Comparison of ENCODE assay signal across 18 cellular contexts in genomic region chr1:214475746-214476145, GRCh38.
DNase-seq lines count a peak whose midpoint lies in the region; ATAC-seq, FAIRE-seq and TF ChIP-seq lines count a peak whose summit lies in the region.
"Had no signal": no experiment of that assay in that cellular context is flagged by ENCODE, and none has a peak within 500 bp of the region (broad histone marks: within the 10 kb centered on the region; RNA-seq: fewer than 3 reads in every experiment).

No MANE protein-coding gene starts in this region.

- H3K14ac ChIP-seq in IMR-90 (replicated peaks; ENCODE audit: low read depth, low read length): peak overlapping the region; percentile 38; the same call in 1 of the 2 replicates

- peaks cover 53% of the 10 kb centered on the region for H4K20me1 ChIP-seq in IMR-90 (ENCODE audit: insufficient read depth, low read length)

- WGBS in IMR-90 (ENCODE audit: extremely low coverage in 2 of 2, insufficient read length in 1 of 2), 2 experiments: no CpG with 5 or more reads among the region's 3 CpGs

- H3K27me3 ChIP-seq in IMR-90 (ENCODE audit: control insufficient read depth, insufficient read depth, low read length) (no peaks in the 10 kb centered on the region), bronchial epithelial cell (ENCODE audit: control insufficient read depth, insufficient read depth, low read length) (no peaks in the 10 kb centered on the region), vagina (no peaks in the 10 kb centered on the region)
- H3K27me3 ChIP-seq: neural progenitor cell had no signal

- H3K4me3 ChIP-seq in IMR-90 (ENCODE audit: insufficient read depth, low read depth, low read length) (no peak overlapping the region), bronchial epithelial cell (ENCODE audit: low read depth, low read length) (peak overlapping the region; percentile 13), vagina (no peak overlapping the region)
- H3K4me3 ChIP-seq: neural progenitor cell had no signal

- TF ChIP-seq CTCF in IMR-90 (conservative IDR thresholded peaks at IDR 0.05; ENCODE audit: low read depth, low read length) (no peak), bronchial epithelial cell (IDR thresholded peaks at IDR 0.05; ENCODE audit: insufficient read depth, low read length, severe bottlenecking) (no peak), mesothelial cell of epicardium (IDR thresholded peaks at IDR 0.05; ENCODE audit: unreplicated experiment) (no peak), vagina (IDR thresholded peaks at IDR 0.05) (no peak)

- POLR2A ChIA-PET in IMR-90 (lab: Charles Lee; ENCODE audit: unreplicated experiment): interaction anchor here (0.5 kb wide), 1 partner anchor 126 kb away, joined by 4 read pairs; no protein-coding TSS in a partner anchor

- no peak overlapping the region for H2BK20ac ChIP-seq in IMR-90 (ENCODE audit: low read depth, low read length)

- H2BK15ac ChIP-seq in IMR-90 (ENCODE audit: low read depth, low read length): 0 out of 3 replicates have a peak overlapping the region, but pooled peaks have one; percentile 40

- H2AK9ac ChIP-seq in IMR-90 (replicated peaks; ENCODE audit: low read depth, low read length, poor library complexity): peak overlapping the region; percentile 31

- in situ Hi-C loops in IMR-90 (cut with MboI; ENCODE audit: low sequenced_read_pairs): no loop called here

- no peak for FAIRE-seq in bronchial epithelial cell (lab: Jason Lieb, UNC)

- H3K4me3 Mint-ChIP-seq in mesothelial cell of epicardium: no peak overlapping the region
- no peak overlapping the region for H3K4me3 Mint-ChIP-seq in activated naive CD8-positive, alpha-beta T cell treated with anti-CD3 and anti-CD28 coated beads for 36 hours
- H3K4me3 Mint-ChIP-seq: activated CD8-positive, alpha-beta T cell treated with anti-CD3 and anti-CD28 coated beads for 36 hours; activated naive CD8-positive, alpha-beta T cell treated with anti-CD3 and anti-CD28 coated beads, Interleukin-2, amount 10 ng/mL, durations not matched to agents 7 days and 5 days; activated T-cell treated with anti-CD3 and anti-CD28 coated beads, Interleukin-2, amount 50 U/mL, for 72 hours; IgD-negative memory B cell; neural progenitor cell had no signal

- H2AFZ ChIP-seq in IMR-90 (replicated peaks; ENCODE audit: low read length, poor library complexity): no peak overlapping the region
- H2AFZ ChIP-seq: neural progenitor cell had no signal

- H3K9me3 Mint-ChIP-seq in mesothelial cell of epicardium: no peaks in the 10 kb centered on the region
- H3K9me3 Mint-ChIP-seq in activated naive CD8-positive, alpha-beta T cell treated with anti-CD3 and anti-CD28 coated beads for 36 hours: no peaks in the 10 kb centered on the region
- H3K9me3 Mint-ChIP-seq: activated CD8-positive, alpha-beta T cell treated with anti-CD3 and anti-CD28 coated beads for 36 hours; activated naive CD8-positive, alpha-beta T cell treated with anti-CD3 and anti-CD28 coated beads, Interleukin-2, amount 10 ng/mL, durations not matched to agents 7 days and 5 days; IgD-negative memory B cell; neural progenitor cell had no signal

- H3K9me3 ChIP-seq in IMR-90 (ENCODE audit: control insufficient read depth, insufficient read depth, low read length) (no peaks in the 10 kb centered on the region), vagina (no peaks in the 10 kb centered on the region)
- H3K9me3 ChIP-seq: SK-N-SH had no signal

- peaks cover 20% of the 10 kb centered on the region for H3K9me1 ChIP-seq in IMR-90 (ENCODE audit: insufficient read depth, low read length)

- intact Hi-C loops in IMR-90 (cut with micrococcal nuclease): loop anchor here (2.0 kb wide), 1 partner anchor 75 kb away; the partner anchor contains the start of gene PTPN14
- intact Hi-C loops in vagina (cut with DNase I): no loop called here

- DNase-seq in IMR-90 (no peak), bronchial epithelial cell (ENCODE audit: low read depth) (peak; percentile 54), mesothelial cell of epicardium (ENCODE audit: low spot score in 2 of 2, unreplicated experiment in 2 of 2) (no peak), vagina (ENCODE audit: extremely low spot score in 2 of 2) (no peak), DMS 273 (lab: John Stamatoyannopoulos, UW; ENCODE audit: unreplicated experiment) (no peak)
- DNase-seq in activated naive CD8-positive, alpha-beta T cell treated with anti-CD3 and anti-CD28 coated beads for 36 hours: no peak
- DNase-seq: activated CD4-positive, CD25-positive, alpha-beta regulatory T cell; activated CD8-positive, alpha-beta T cell treated with anti-CD3 and anti-CD28 coated beads for 36 hours; activated naive CD8-positive, alpha-beta T cell treated with anti-CD3 and anti-CD28 coated beads, Interleukin-2, amount 10 ng/mL, durations not matched to agents 7 days and 5 days; activated T-cell treated with anti-CD3 and anti-CD28 coated beads, Interleukin-2, amount 50 U/mL, for 72 hours; AML-193; erythroblast; left colon; NCI-H82; SK-N-SH had no signal

- no peak overlapping the region; a peak in 1 of 4 replicates for H4K8ac ChIP-seq in IMR-90 (ENCODE audit: low read depth in 2 of 2, low read length in 2 of 2)

- CTCF ChIA-PET in IMR-90 (lab: Yijun Ruan, JAX): no interaction called here

- H2BK5ac ChIP-seq in IMR-90 (ENCODE audit: low read depth, low read length, poor library complexity, severe bottlenecking): peak overlapping the region; percentile 24

- H4K91ac ChIP-seq in IMR-90 (ENCODE audit: insufficient read depth, low read depth, low read length): peak overlapping the region; percentile 3; the same call in 1 of the 2 replicates

- H3K18ac ChIP-seq in IMR-90 (ENCODE audit: low read depth, low read length): no peak overlapping the region

- no TSS peak for BruUV-seq in IMR-90 (replicated peaks; lab: Mats Ljungman, UMichigan)

- H3K27ac ChIP-seq in IMR-90 (ENCODE audit: insufficient read depth, low read length): no peak overlapping the region
- H3K27ac ChIP-seq in vagina: peak overlapping the region; percentile 36
- H3K27ac ChIP-seq: neural progenitor cell had no signal

- ATAC-seq in IMR-90 (ENCODE audit: low read depth): no peak
- ATAC-seq in GM18511 (IDR thresholded peaks at IDR 0.05; ENCODE audit: unreplicated experiment): no peak
- ATAC-seq: activated CD8-positive, alpha-beta T cell treated with anti-CD3 and anti-CD28 coated beads for 36 hours; activated T-cell treated with anti-CD3 and anti-CD28 coated beads, Interleukin-2, amount 50 U/mL, for 72 hours; left colon had no signal

- peaks cover 21% of the 10 kb centered on the region for H3K4me1 ChIP-seq in IMR-90 (ENCODE audit: control insufficient read depth, insufficient read depth, low read length)
- H3K4me1 ChIP-seq in vagina: peaks cover 65% of the 10 kb centered on the region

- peak overlapping the region; percentile 88 for H3K27ac Mint-ChIP-seq in mesothelial cell of epicardium
- H3K27ac Mint-ChIP-seq in activated naive CD8-positive, alpha-beta T cell treated with anti-CD3 and anti-CD28 coated beads for 36 hours: no peak overlapping the region
- H3K27ac Mint-ChIP-seq: activated CD8-positive, alpha-beta T cell treated with anti-CD3 and anti-CD28 coated beads for 36 hours; activated naive CD8-positive, alpha-beta T cell treated with anti-CD3 and anti-CD28 coated beads, Interleukin-2, amount 10 ng/mL, durations not matched to agents 7 days and 5 days; activated T-cell treated with anti-CD3 and anti-CD28 coated beads, Interleukin-2, amount 50 U/mL, for 72 hours; IgD-negative memory B cell; neural progenitor cell had no signal

- H3K27me3 Mint-ChIP-seq in mesothelial cell of epicardium (ENCODE audit: low read depth): no peaks in the 10 kb centered on the region
- peaks cover 5% of the 10 kb centered on the region for H3K27me3 Mint-ChIP-seq in activated naive CD8-positive, alpha-beta T cell treated with anti-CD3 and anti-CD28 coated beads for 36 hours

- TF ChIP-seq POLR2A in IMR-90 (IDR thresholded peaks at IDR 0.05; ENCODE audit: low read depth, low read length) (no peak), vagina (IDR thresholded peaks at IDR 0.05) (no peak)

- H3K4me2 ChIP-seq in IMR-90 (ENCODE audit: low read depth, low read length): no peak overlapping the region
- H3K4me2 ChIP-seq: neural progenitor cell, SK-N-SH had no signal

- no peak overlapping the region for H3K9ac ChIP-seq in IMR-90 (ENCODE audit: low read depth, low read length)
- H3K9ac ChIP-seq: neural progenitor cell, SK-N-SH had no signal

- no peak overlapping the region for H4K5ac ChIP-seq in IMR-90 (ENCODE audit: low read depth, low read length)

- peak overlapping the region; percentile 14; the same call in 1 of the 2 replicates for H3K23ac ChIP-seq in IMR-90 (ENCODE audit: low read depth, low read length)

- dilution Hi-C loops in IMR-90 (cut with HindIII; ENCODE audit: low sequenced_read_pairs, unreplicated experiment): no loop called here

- TF ChIP-seq RAD21 in IMR-90 (IDR thresholded peaks at IDR 0.05; ENCODE audit: low read length): no peak

- H3K4ac ChIP-seq in IMR-90 (ENCODE audit: low read depth, low read length): 0 out of 2 replicates have a peak overlapping the region, but pooled peaks have one; percentile 21

- H3K56ac ChIP-seq in IMR-90 (ENCODE audit: extremely low read depth, insufficient read depth, low read length): no peak overlapping the region

- H2BK120ac ChIP-seq in IMR-90 (ENCODE audit: low read depth, low read length): 0 out of 2 replicates have a peak overlapping the region, but pooled peaks have one; percentile 62

- H2AK5ac ChIP-seq in IMR-90 (ENCODE audit: low read depth, low read length): peak overlapping the region; percentile 37

- peaks cover 60% of the 10 kb centered on the region for H3K4me1 Mint-ChIP-seq in mesothelial cell of epicardium
- H3K4me1 Mint-ChIP-seq in activated naive CD8-positive, alpha-beta T cell treated with anti-CD3 and anti-CD28 coated beads for 36 hours: peaks cover 6% of the 10 kb centered on the region
- H3K4me1 Mint-ChIP-seq: activated naive CD8-positive, alpha-beta T cell treated with anti-CD3 and anti-CD28 coated beads, Interleukin-2, amount 10 ng/mL, durations not matched to agents 7 days and 5 days; IgD-negative memory B cell had no signal

- H3K36me3 ChIP-seq in IMR-90 (ENCODE audit: control insufficient read depth, insufficient read depth, low read length) (no peaks in the 10 kb centered on the region), bronchial epithelial cell (ENCODE audit: control insufficient read depth, insufficient read depth, low read length) (no peaks in the 10 kb centered on the region), vagina (no peaks in the 10 kb centered on the region)
- H3K36me3 ChIP-seq: neural progenitor cell had no signal

- peaks cover 37 to 78% of the 10 kb centered on the region in 2 experiments for H3K79me1 ChIP-seq in IMR-90 (ENCODE audit: low read depth in 1 of 2, low read length in 2 of 2)

- peaks cover 2% of the 10 kb centered on the region for H3K36me3 Mint-ChIP-seq in mesothelial cell of epicardium
- no peaks in the 10 kb centered on the region for H3K36me3 Mint-ChIP-seq in activated naive CD8-positive, alpha-beta T cell treated with anti-CD3 and anti-CD28 coated beads for 36 hours
- H3K36me3 Mint-ChIP-seq: activated naive CD8-positive, alpha-beta T cell treated with anti-CD3 and anti-CD28 coated beads, Interleukin-2, amount 10 ng/mL, durations not matched to agents 7 days and 5 days; IgD-negative memory B cell; neural progenitor cell had no signal

TF ChIP-seq in IMR-90, 13 proteins besides CTCF, POLR2A, EP300 and RAD21 (continues in another document):
- TF ChIP-seq MXI1 (IDR thresholded peaks at IDR 0.05; ENCODE audit: borderline replicate concordance, low read depth, low read length) (no peak), RFX5 (IDR thresholded peaks at IDR 0.05; ENCODE audit: low read depth, low read length) (no peak)
